ENCODE assay signal across 11 cellular contexts in the genomic region with DNA sequence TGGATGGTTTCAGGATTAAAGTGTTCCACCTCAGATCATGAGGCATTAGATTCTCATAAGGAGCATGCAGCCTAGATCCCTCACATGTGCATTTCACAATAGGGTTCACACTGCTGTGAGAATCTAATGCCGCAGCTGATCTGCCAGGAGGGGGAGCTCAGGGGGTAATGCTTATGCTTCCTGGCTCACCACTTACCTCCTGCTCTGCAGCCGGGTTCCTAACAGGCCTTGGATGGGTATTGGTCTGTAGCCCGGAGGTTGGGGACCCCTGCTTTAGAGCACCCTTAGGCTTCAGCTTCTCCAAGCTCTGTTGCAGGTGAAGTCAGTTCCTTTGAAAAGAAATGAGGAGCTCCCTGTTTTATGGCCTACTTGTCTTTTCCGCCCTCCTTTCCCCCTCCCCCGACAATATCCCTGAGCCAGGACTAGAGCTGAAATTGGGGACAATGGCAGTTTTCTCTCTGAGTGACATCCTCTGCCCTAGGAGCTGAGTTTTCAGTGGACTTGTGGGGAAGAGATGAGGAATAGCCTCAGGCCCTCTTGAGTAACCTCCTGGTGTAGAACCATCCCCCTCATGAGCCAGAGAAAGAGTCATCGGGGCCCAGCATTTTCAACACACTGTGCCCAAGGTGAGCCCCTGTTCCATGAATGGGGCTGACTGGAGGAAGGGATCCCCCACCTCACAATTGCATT. TPM values are rescaled to one million over a fixed set of nuclear protein-coding genes. Genes with fewer than 3 reads are reported as not detected.
DNase-seq lines count a peak whose midpoint lies in the region; TF ChIP-seq lines count a peak whose summit lies in the region.
"Had no signal": no experiment of that assay in that cellular context is flagged by ENCODE, and none has a peak within 500 bp of the region (broad histone marks: within the 10 kb centered on the region; RNA-seq: fewer than 3 reads in every experiment).

No MANE protein-coding gene starts in this region.

- intact Hi-C loops in sigmoid colon (cut with DNase I), result no loop called here

- H3K4me1 ChIP-seq in sigmoid colon, result no peaks in the 10 kb centered on the region
- H3K4me1 ChIP-seq: SJCRH30 had no signal

- no peaks in the 10 kb centered on the region for H3K27me3 ChIP-seq in kidney epithelial cell (ENCODE audit: control insufficient read depth, insufficient read depth, low read length)
- no peaks in the 10 kb centered on the region for H3K27me3 ChIP-seq in sigmoid colon
- H3K27me3 ChIP-seq: SJCRH30 had no signal

- no peak for TF ChIP-seq EP300 in sigmoid colon (IDR thresholded peaks at IDR 0.05)

- no peak for TF ChIP-seq POLR2A in sigmoid colon (IDR thresholded peaks at IDR 0.05)

- H3K36me3 ChIP-seq in kidney epithelial cell (ENCODE audit: control insufficient read depth, insufficient read depth, low read length) (no peaks in the 10 kb centered on the region), sigmoid colon (no peaks in the 10 kb centered on the region)

- H3K27ac ChIP-seq in C4-2B (no peak overlapping the region), sigmoid colon (no peak overlapping the region)
- H3K27ac ChIP-seq: SJCRH30 had no signal

- WGBS in sigmoid colon, 2 donors, result 93 to 94% methylated on average over 6 of the region's 6 CpGs

- peak; percentile 19 for DNase-seq in HCEC 1CT
- DNase-seq in kidney epithelial cell (ENCODE audit: low read depth), result no peak
- no peak for DNase-seq in activated CD8-positive, alpha-beta memory T cell treated with anti-CD3 and anti-CD28 coated beads, Interleukin-2, amount 50 U/mL, for 4 hours
- no peak for DNase-seq in sigmoid colon
- DNase-seq in NCI-H1092 (lab: John Stamatoyannopoulos, UW), result no peak
- no peak for DNase-seq in NCI-H1105 (lab: John Stamatoyannopoulos, UW)
- DNase-seq: activated gamma-delta T cell treated with Interleukin-2 at 50 U/mL for 16 hours, KG1 had no signal

- no peaks in the 10 kb centered on the region for H3K9me3 ChIP-seq in sigmoid colon
- H3K9me3 ChIP-seq: SJCRH30 had no signal

- TF ChIP-seq CTCF in C4-2B (conservative IDR thresholded peaks at IDR 0.05) (peak; percentile 8; the same call in 1 of the 2 replicates), WI38 (IDR thresholded peaks at IDR 0.05; ENCODE audit: low read depth, low read length) (peak; percentile 19; the same call in 1 of the 2 replicates), kidney epithelial cell (IDR thresholded peaks at IDR 0.05; ENCODE audit: insufficient read depth, low read length, poor library complexity, severe bottlenecking) (peak; percentile 20), sigmoid colon (IDR thresholded peaks at IDR 0.05) (no peak)

- H3K4me3 ChIP-seq in WI38 (ENCODE audit: low read depth, low read length) (no peak overlapping the region), kidney epithelial cell (ENCODE audit: low read depth, low read length) (no peak overlapping the region), sigmoid colon (no peak overlapping the region)
- H3K4me3 ChIP-seq: SJCRH30 had no signal

RNA-seq across cellular contexts. Expression of a gene that starts 16.2 kb away (rescaled TPM):
- total RNA-seq in kidney epithelial cell (55.5 and 61.1 TPM in 2 replicates), sigmoid colon (10 to 100 TPM; 41.5 to 90.3 (median 67.4) TPM)
- polyA plus RNA-seq in sigmoid colon, result 100 to 1,000 TPM in 1 of 3 donors, 10 to 100 TPM in 2; 66.0 to 100 (median 80.5) TPM

RNA-seq across cellular contexts. Expression of a gene that starts 28.8 kb away (rescaled TPM):
- total RNA-seq in kidney epithelial cell (7.1 and 11.2 TPM in 2 replicates), sigmoid colon (1 to 10 TPM in 2 of 4 donors, not detected in 2; 1.1 to 3.0 TPM)
- polyA plus RNA-seq in sigmoid colon, result 10 to 100 TPM in 1 of 3 donors, 1 to 10 TPM in 2; 1.2 to 18.1 (median 4.4) TPM

RNA-seq across cellular contexts. Expression of a gene that starts 29.3 kb away (rescaled TPM):
- total RNA-seq in kidney epithelial cell (3.8 and 5.4 TPM in 2 replicates), sigmoid colon (10 to 100 TPM in 2 of 4 donors, 1 to 10 TPM in 2; 3.3 to 13.2 (median 8.1) TPM)
- polyA plus RNA-seq in sigmoid colon, result 10 to 100 TPM in 1 of 3 donors, 1 to 10 TPM in 2; 8.2 to 11.8 (median 8.4) TPM

RNA-seq across cellular contexts. Expression of a gene that starts 51.8 kb away (rescaled TPM):
- total RNA-seq in kidney epithelial cell, result 191 and 206 TPM in 2 replicates
- 100 to 1,000 TPM; 119 to 181 (median 133) TPM for total RNA-seq in sigmoid colon
- 100 to 1,000 TPM in 2 of 3 donors, 10 to 100 TPM in 1; 78.0 to 180 (median 154) TPM for polyA plus RNA-seq in sigmoid colon

Comparison
In these comparisons a context has a peak if more than half of its experiments do, and no peak if none do; other contexts are left out.
1. CTCF ChIP-seq: peak in C4-2B (single experiment), WI38 (single experiment) and kidney epithelial cell (single experiment); none in sigmoid colon (0 of 4).